In genomic region chr1:151008244-151009205, GRCh38 we compare ENCODE assay signal across 8 cellular contexts.
DNase-seq lines count a peak whose midpoint lies in the region; ATAC-seq and TF ChIP-seq lines count a peak whose summit lies in the region.

TSS of gene PRUNE1 (plus strand) at chr1:151008449. CDS start at chr1:151008633, 184 bp downstream.

- peak within 1 kb of the TSS; percentile 99 for H3K27ac ChIP-seq in cingulate gyrus (ENCODE audit: low read depth, low read length)

- peak; percentile 66 for ATAC-seq in HG03460 (IDR thresholded peaks at IDR 0.05; ENCODE audit: unreplicated experiment)

- peak; percentile 58 for TF ChIP-seq POLR2A in GM19099 (IDR thresholded peaks at IDR 0.05; ENCODE audit: extremely low read depth, insufficient read length, low read depth)

- DNase-seq in AG08396 (ENCODE audit: low spot score) (peak; percentile 98), NCI-H526 treated with DMSO at 0.1 percent for 48 hours (lab: John Stamatoyannopoulos, UW) (peak; percentile 98), kidney tubule cell (ENCODE audit: low spot score) (peak; percentile 98)
- peak; percentile 99 for DNase-seq in activated CD4-positive, alpha-beta T cell treated with anti-CD3 and anti-CD28 coated beads for 48 hours
- DNase-seq in stimulated activated CD4-positive, alpha-beta T cell treated with anti-CD3 and anti-CD28 coated beads, Interleukin-1b, Interleukin-23, amount 100 ng/mL, for 1 hour (ENCODE audit: low read depth in 2 of 2) = peak; percentile 92 to 94

Comparison
In these comparisons a context has a peak if more than half of its experiments do, and no peak if none do; other contexts are left out.
1. Peak in every context shown above with its lines: DNase-seq, ATAC-seq and H3K27ac ChIP-seq.